ENCODE assay signal across 34 cellular contexts in the genomic region with DNA sequence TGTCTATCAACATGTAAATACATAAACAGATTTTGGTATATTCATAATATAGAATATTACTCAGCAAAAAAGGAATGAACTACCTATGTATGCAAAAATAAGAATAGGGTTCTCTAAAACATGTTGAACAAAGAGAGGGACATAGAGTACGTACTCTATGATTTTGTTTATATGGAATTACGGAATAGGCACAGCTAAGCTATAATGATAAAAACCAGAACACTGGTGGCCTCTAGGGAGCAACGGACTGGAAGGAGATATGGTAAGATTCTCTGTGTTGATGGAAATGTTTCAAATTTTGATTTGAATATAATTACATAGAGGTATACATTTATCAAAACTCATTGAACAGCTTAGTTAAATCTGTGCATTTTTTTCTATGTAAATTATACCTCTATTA. TPM values are rescaled to one million over a fixed set of nuclear protein-coding genes. Genes with fewer than 3 reads are reported as not detected.
"Had no signal": no experiment of that assay in that cellular context is flagged by ENCODE, and none has a peak within 500 bp of the region (broad histone marks: within the 10 kb centered on the region; RNA-seq: fewer than 3 reads in every experiment).

No MANE protein-coding gene starts in this region.

- H3K4me3 ChIP-seq: ascending aorta, cardiac muscle cell, PC-9, SJCRH30 had no signal

- ATAC-seq: activated CD8-positive, alpha-beta T cell treated with anti-CD3 and anti-CD28 coated beads for 36 hours; activated T-cell treated with anti-CD3 and anti-CD28 coated beads, Interleukin-2, amount 50 U/mL, for 72 hours; activated T-helper 17 cell treated with anti-CD3 and anti-CD28 coated beads, Interleukin-2, amount 50 U/mL, for 72 hours had no signal

- H3K27me3 Mint-ChIP-seq: activated naive CD8-positive, alpha-beta T cell treated with anti-CD3 and anti-CD28 coated beads for 36 hours had no signal

- H3K4me1 ChIP-seq: ascending aorta, SJCRH30 had no signal

- H3K27ac ChIP-seq: ascending aorta, cardiac muscle cell, KMS-11, PC-9, SJCRH30, WERI-Rb-1 had no signal

- H3K9me3 ChIP-seq: ascending aorta, SJCRH30 had no signal

- H3K9me3 Mint-ChIP-seq: activated CD4-positive, alpha-beta T cell treated with anti-CD3 and anti-CD28 coated beads, Interleukin-2, amount 10 ng/mL, durations not matched to agents 24 days and 14 days; activated CD8-positive, alpha-beta T cell treated with anti-CD3 and anti-CD28 coated beads for 36 hours; activated naive CD8-positive, alpha-beta T cell treated with anti-CD3 and anti-CD28 coated beads for 36 hours; activated T-cell treated with anti-CD3 and anti-CD28 coated beads, Interleukin-2, amount 50 U/mL, for 72 hours; activated T-helper 17 cell treated with anti-CD3 and anti-CD28 coated beads, Interleukin-2, amount 50 U/mL, for 72 hours; central memory CD8-positive, alpha-beta T cell had no signal

- H3K36me3 ChIP-seq: ascending aorta, cardiac muscle cell, SJCRH30, WERI-Rb-1 had no signal

- H3K9ac ChIP-seq: KMS-11 had no signal

- DNase-seq: activated CD4-positive, alpha-beta T cell treated with anti-CD3 and anti-CD28 coated beads, Interleukin-2, amount 10 ng/mL, durations not matched to agents 24 days and 14 days; activated CD4-positive, alpha-beta T cell treated with anti-CD3 and anti-CD28 coated beads, Interleukin-2, amount 50 U/mL, for 4 hours; activated CD8-positive, alpha-beta T cell treated with anti-CD3 and anti-CD28 coated beads for 36 hours; activated effector memory CD4-positive, alpha-beta T cell treated with anti-CD3 and anti-CD28 coated beads, Interleukin-2, amount 50 U/mL, for 16 hours; activated naive CD4-positive, alpha-beta T cell; activated naive CD4-positive, alpha-beta T cell treated with anti-CD3 and anti-CD28 coated beads, Interleukin-2, amount 50 U/mL, for 16 hours; activated naive CD8-positive, alpha-beta T cell treated with anti-CD3 and anti-CD28 coated beads for 36 hours; activated T-cell treated with anti-CD3 and anti-CD28 coated beads, Interleukin-2, amount 50 U/mL, for 1 hour; activated T-cell treated with anti-CD3 and anti-CD28 coated beads, Interleukin-2, amount 50 U/mL, for 72 hours; amygdala; MM.1S; MV-4-11; NCI-H1092; NCI-H1436 treated with DMSO at 0.1 percent for 48 hours; NCI-H1694 treated with DMSO at 0.1 percent for 48 hours; NCI-H2029; NCI-H2107; NCI-H2171; NCI-H510A; NCI-H748 treated with DMSO at 0.1 percent for 48 hours; NK-92 treated with Interleukin-12 subunit alpha and Interleukin-12 subunit beta, amount 100 ng/mL, for 24 hours; PC-9; SHP77; SJCRH30; SW 1271; T-helper 1 cell; T-helper 2 cell; T-helper 9 cell; WERI-Rb-1 had no signal

- H3K4me2 ChIP-seq: KMS-11, PC-9 had no signal

- H3K27ac Mint-ChIP-seq: activated CD4-positive, alpha-beta T cell treated with anti-CD3 and anti-CD28 coated beads, Interleukin-2, amount 10 ng/mL, durations not matched to agents 24 days and 14 days; activated CD8-positive, alpha-beta T cell treated with anti-CD3 and anti-CD28 coated beads for 36 hours; activated naive CD8-positive, alpha-beta T cell treated with anti-CD3 and anti-CD28 coated beads for 36 hours; activated T-cell treated with anti-CD3 and anti-CD28 coated beads, Interleukin-2, amount 50 U/mL, for 72 hours; activated T-helper 17 cell treated with anti-CD3 and anti-CD28 coated beads, Interleukin-2, amount 50 U/mL, for 72 hours had no signal

- H2AFZ ChIP-seq: PC-9 had no signal

- H3K27me3 ChIP-seq: ascending aorta, cardiac muscle cell, SJCRH30 had no signal

- H3K4me3 Mint-ChIP-seq: activated CD4-positive, alpha-beta T cell treated with anti-CD3 and anti-CD28 coated beads, Interleukin-2, amount 10 ng/mL, durations not matched to agents 24 days and 14 days; activated CD8-positive, alpha-beta T cell treated with anti-CD3 and anti-CD28 coated beads for 36 hours; activated naive CD8-positive, alpha-beta T cell treated with anti-CD3 and anti-CD28 coated beads for 36 hours; activated T-cell treated with anti-CD3 and anti-CD28 coated beads, Interleukin-2, amount 50 U/mL, for 72 hours; activated T-helper 17 cell treated with anti-CD3 and anti-CD28 coated beads, Interleukin-2, amount 50 U/mL, for 72 hours; central memory CD8-positive, alpha-beta T cell had no signal

- H3K4me1 Mint-ChIP-seq: activated CD4-positive, alpha-beta T cell treated with anti-CD3 and anti-CD28 coated beads, Interleukin-2, amount 10 ng/mL, durations not matched to agents 24 days and 14 days; activated naive CD8-positive, alpha-beta T cell treated with anti-CD3 and anti-CD28 coated beads for 36 hours; activated T-helper 17 cell treated with anti-CD3 and anti-CD28 coated beads, Interleukin-2, amount 50 U/mL, for 72 hours; central memory CD8-positive, alpha-beta T cell had no signal

RNA-seq across cellular contexts. Expression of a gene that starts 19.6 kb away (rescaled TPM):
- total RNA-seq: activated CD4-positive, alpha-beta T cell treated with anti-CD3 and anti-CD28 coated beads, Interleukin-2, amount 10 ng/mL, durations not matched to agents 24 days and 14 days had no signal
